10 cellular contexts compared by ENCODE assay signal in genomic region chr22:20205464-20205963, GRCh38. TPM values are rescaled to one million over a fixed set of nuclear protein-coding genes. Genes with fewer than 3 reads are reported as not detected.
A peak's percentile ranks its signal among the peaks of the same experiment; 100 is the strongest.
DNase-seq lines count a peak whose midpoint lies in the region; ATAC-seq, FAIRE-seq and TF ChIP-seq lines count a peak whose summit lies in the region.
"Had no signal": no experiment of that assay in that cellular context is flagged by ENCODE, and none has a peak within 500 bp of the region (broad histone marks: within the 10 kb centered on the region; RNA-seq: fewer than 3 reads in every experiment).

No MANE protein-coding gene starts in this region.

- no peak for DNase-seq in CD14-positive monocyte (ENCODE audit: low spot score)
- no peak for DNase-seq in astrocyte (ENCODE audit: low read depth)
- no peak for DNase-seq in natural killer cell treated with Interleukin-12 subunit alpha and Interleukin-12 subunit beta and Interleukin-15 and Interleukin-18, amount 100 ng/mL, for 72 hours (ENCODE audit: low spot score)
- DNase-seq in DMS 273 (lab: John Stamatoyannopoulos, UW; ENCODE audit: unreplicated experiment), result no peak
- DNase-seq in thyroid gland, result no peak
- DNase-seq in NCI-H1436 (lab: John Stamatoyannopoulos, UW), result no peak
- DNase-seq: NCI-H1930 had no signal

- H3K9ac ChIP-seq in astrocyte (ENCODE audit: low read length), result no peak overlapping the region

- WGBS in thyroid gland, 2 donors, result 88% methylated on average over 14 to 15 of the region's 15 CpGs

- ATAC-seq in natural killer cell treated with Interleukin-12 subunit alpha and Interleukin-12 subunit beta and Interleukin-15 and Interleukin-18, amount 100 ng/mL, for 72 hours, result no peak
- ATAC-seq in HG03469 (IDR thresholded peaks at IDR 0.05; ENCODE audit: unreplicated experiment), result no peak

- H3K4me3 Mint-ChIP-seq in CD14-positive monocyte (peak overlapping the region; percentile 83 to 93), astrocyte (ENCODE audit: unreplicated experiment) (no peak overlapping the region)
- H3K4me3 Mint-ChIP-seq in natural killer cell treated with Interleukin-12 subunit alpha and Interleukin-12 subunit beta and Interleukin-15 and Interleukin-18, amount 100 ng/mL, for 72 hours, result peak overlapping the region; percentile 82

- H3K4me1 ChIP-seq in astrocyte (ENCODE audit: insufficient read depth, low read length) (peaks cover 28% of the 10 kb centered on the region), thyroid gland (peaks cover 34 to 45% of the 10 kb centered on the region in 2 donors)

- H3K79me2 ChIP-seq in astrocyte (ENCODE audit: insufficient read depth, low read length), result no peaks in the 10 kb centered on the region

- H3K4me1 Mint-ChIP-seq in CD14-positive monocyte (peaks cover 27% of the 10 kb centered on the region), astrocyte (ENCODE audit: low read depth, unreplicated experiment) (peaks cover 14% of the 10 kb centered on the region)
- peaks cover 13 to 23% of the 10 kb centered on the region in 2 donors for H3K4me1 Mint-ChIP-seq in natural killer cell treated with Interleukin-12 subunit alpha and Interleukin-12 subunit beta and Interleukin-15 and Interleukin-18, amount 100 ng/mL, for 72 hours (ENCODE audit: low read depth in 2 of 2)

- no peaks in the 10 kb centered on the region for H3K9me3 ChIP-seq in KOPT-K1 (ENCODE audit: insufficient read depth, low read length, poor library complexity, severe bottlenecking)
- no peaks in the 10 kb centered on the region for H3K9me3 ChIP-seq in astrocyte (ENCODE audit: insufficient read depth, low read depth, low read length)
- H3K9me3 ChIP-seq in thyroid gland, result no peaks in the 10 kb centered on the region

- H3K27ac ChIP-seq in KOPT-K1 (ENCODE audit: low read depth, low read length, poor library complexity, severe bottlenecking) (peak overlapping the region; percentile 79), astrocyte (ENCODE audit: low read depth, low read length) (no peak overlapping the region), thyroid gland (peak overlapping the region in 1 of 3 donors; percentile 79)

- H3K27me3 ChIP-seq in astrocyte (ENCODE audit: insufficient read depth, low read length), result no peaks in the 10 kb centered on the region
- H3K27me3 ChIP-seq in thyroid gland, result no peaks in the 10 kb centered on the region

- no peak for FAIRE-seq in astrocyte (lab: Jason Lieb, UNC)

- H3K4me3 ChIP-seq in astrocyte (ENCODE audit: insufficient read depth, low read depth, low read length), result no peak overlapping the region
- H3K4me3 ChIP-seq in thyroid gland (replicated peaks in 1 of 3), result no peak overlapping the region

- intact Hi-C loops in CD14-positive monocyte (cut with micrococcal nuclease) (no loop called here), thyroid gland (cut with DNase I) (no loop called here)

- no peak overlapping the region for H3K4me2 ChIP-seq in astrocyte (ENCODE audit: low read length)

- H3K27ac Mint-ChIP-seq in CD14-positive monocyte, result peak overlapping the region; percentile 22 to 93 (median 75)
- H3K27ac Mint-ChIP-seq in astrocyte (ENCODE audit: unreplicated experiment), result no peak overlapping the region
- H3K27ac Mint-ChIP-seq in natural killer cell treated with Interleukin-12 subunit alpha and Interleukin-12 subunit beta and Interleukin-15 and Interleukin-18, amount 100 ng/mL, for 72 hours, result peak overlapping the region; percentile 79 to 91

- TF ChIP-seq POLR2A in thyroid gland (IDR thresholded peaks at IDR 0.05), result no peak

- no peak for TF ChIP-seq CTCF in CD14-positive monocyte (IDR thresholded peaks at IDR 0.05)
- TF ChIP-seq CTCF in astrocyte (IDR thresholded peaks at IDR 0.05; ENCODE audit: insufficient read depth, low read depth, low read length), result no peak
- TF ChIP-seq CTCF in thyroid gland (IDR thresholded peaks at IDR 0.05), result no peak

- H3K36me3 ChIP-seq in KOPT-K1 (ENCODE audit: insufficient read depth, low read length) (no peaks in the 10 kb centered on the region), astrocyte (ENCODE audit: insufficient read depth, low read length) (no peaks in the 10 kb centered on the region), thyroid gland (no peaks in the 10 kb centered on the region)

- peak overlapping the region; percentile 50 for H2AFZ ChIP-seq in astrocyte (ENCODE audit: low read depth, low read length)

- H3K9me3 Mint-ChIP-seq in CD14-positive monocyte (no peaks in the 10 kb centered on the region), astrocyte (ENCODE audit: unreplicated experiment) (no peaks in the 10 kb centered on the region)
- H3K9me3 Mint-ChIP-seq in natural killer cell treated with Interleukin-12 subunit alpha and Interleukin-12 subunit beta and Interleukin-15 and Interleukin-18, amount 100 ng/mL, for 72 hours, result no peaks in the 10 kb centered on the region

- H3K27me3 Mint-ChIP-seq in CD14-positive monocyte (ENCODE audit: low read depth in 3 of 3) (peaks cover 0 to 3% (median 2%) of the 10 kb centered on the region in 3 donors), astrocyte (ENCODE audit: low read depth, unreplicated experiment) (peaks cover 1% of the 10 kb centered on the region)
- no peaks in the 10 kb centered on the region for H3K27me3 Mint-ChIP-seq in natural killer cell treated with Interleukin-12 subunit alpha and Interleukin-12 subunit beta and Interleukin-15 and Interleukin-18, amount 100 ng/mL, for 72 hours

- H3K36me3 Mint-ChIP-seq in CD14-positive monocyte (no peaks in the 10 kb centered on the region), astrocyte (ENCODE audit: low read depth, unreplicated experiment) (no peaks in the 10 kb centered on the region)
- no peaks in the 10 kb centered on the region for H3K36me3 Mint-ChIP-seq in natural killer cell treated with Interleukin-12 subunit alpha and Interleukin-12 subunit beta and Interleukin-15 and Interleukin-18, amount 100 ng/mL, for 72 hours

- no peaks in the 10 kb centered on the region for H4K20me1 ChIP-seq in astrocyte (ENCODE audit: insufficient read depth, low read length)

RNA-seq across cellular contexts. Expression of gene CCDC188, which starts 54.7 kb away (rescaled TPM):
- polyA plus RNA-seq in CD14-positive monocyte, result not detected
- total RNA-seq in astrocyte (not detected in 2 replicates), thyroid gland (1 to 10 TPM in 1 of 4 donors, under 1 TPM in 1, not detected in 2; 0.39 to 2.1 TPM)
- total RNA-seq in natural killer cell treated with Interleukin-12 subunit alpha and Interleukin-12 subunit beta and Interleukin-15 and Interleukin-18, amount 100 ng/mL, for 72 hours, result under 1 TPM in 1 of 2 donors, not detected in 1; 0.36 TPM
- polyA plus RNA-seq: neural cell had no signal
